ENCODE assay signal across 13 cellular contexts in the genomic region with DNA sequence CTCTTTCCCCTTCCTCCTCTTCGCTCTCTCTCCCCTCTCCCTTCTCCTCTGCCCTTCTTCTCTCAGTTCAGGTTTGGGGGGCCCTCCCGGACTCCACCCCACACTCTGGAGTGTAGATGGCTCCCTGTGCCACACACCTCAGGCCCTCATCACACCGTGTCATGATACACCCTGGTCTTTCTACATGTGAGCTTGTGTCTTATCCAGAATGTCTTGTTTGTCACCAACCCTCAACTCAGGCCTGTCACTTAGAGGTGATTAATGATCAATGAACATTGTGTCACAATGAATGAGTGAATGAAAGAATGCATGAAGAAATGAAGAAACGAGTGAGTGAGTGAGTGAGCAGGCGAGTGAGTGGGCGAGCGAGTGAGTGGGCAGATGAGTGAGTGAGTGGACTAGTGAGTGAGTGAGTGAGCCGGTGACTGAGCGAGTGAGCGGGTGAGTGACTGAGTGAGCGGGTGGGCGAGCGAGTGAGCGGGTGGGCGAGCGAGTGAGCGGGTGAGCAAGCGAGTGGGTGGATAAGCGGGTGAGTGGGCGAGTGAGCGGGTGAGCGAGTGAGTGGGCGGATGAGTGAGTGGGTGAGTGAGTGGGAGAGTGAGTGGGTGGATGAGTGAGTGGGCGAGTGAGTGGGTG. TPM values are rescaled to one million over a fixed set of nuclear protein-coding genes. Genes with fewer than 3 reads are reported as not detected.
DNase-seq lines count a peak whose midpoint lies in the region; ATAC-seq and TF ChIP-seq lines count a peak whose summit lies in the region.
"Had no signal": no experiment of that assay in that cellular context is flagged by ENCODE, and none has a peak within 500 bp of the region (broad histone marks: within the 10 kb centered on the region; RNA-seq: fewer than 3 reads in every experiment).

No MANE protein-coding gene starts in this region.

- no peak for TF ChIP-seq CTCF in testis (IDR thresholded peaks at IDR 0.05)

- no peak for ATAC-seq in activated CD8-positive, alpha-beta memory T cell treated with anti-CD3 and anti-CD28 coated beads, Interleukin-2, amount 10 ng/mL, durations not matched to agents 7 days and 5 days
- ATAC-seq in left lobe of liver (no peak), HG03045 (IDR thresholded peaks at IDR 0.05; ENCODE audit: unreplicated experiment) (no peak)
- peak; percentile 30 for ATAC-seq in stimulated activated naive CD8-positive, alpha-beta T cell treated with anti-CD3 and anti-CD28 coated beads, Interleukin-15, Interleukin-2, amounts not matched to agents 100 U/mL and 50 U/mL, for 24 hours
- ATAC-seq: left cardiac atrium had no signal

- intact Hi-C loops in testis (cut with DNase I; ENCODE audit: low total_unique reads): no loop called here

- peaks cover 42% of the 10 kb centered on the region for H3K4me1 Mint-ChIP-seq in activated CD8-positive, alpha-beta memory T cell treated with anti-CD3 and anti-CD28 coated beads, Interleukin-2, amount 10 ng/mL, durations not matched to agents 7 days and 5 days

- no peak overlapping the region for H3K27ac ChIP-seq in testis
- H3K27ac ChIP-seq: prostate gland, SJSA1 had no signal

- H3K4me3 ChIP-seq in testis: no peak overlapping the region
- H3K4me3 ChIP-seq: prostate gland, SJSA1 had no signal

- no peaks in the 10 kb centered on the region for H3K36me3 Mint-ChIP-seq in activated CD8-positive, alpha-beta memory T cell treated with anti-CD3 and anti-CD28 coated beads, Interleukin-2, amount 10 ng/mL, durations not matched to agents 7 days and 5 days

- H3K4me3 Mint-ChIP-seq in activated CD8-positive, alpha-beta memory T cell treated with anti-CD3 and anti-CD28 coated beads, Interleukin-2, amount 10 ng/mL, durations not matched to agents 7 days and 5 days: no peak overlapping the region

- H3K4me1 ChIP-seq in testis: no peaks in the 10 kb centered on the region
- H3K4me1 ChIP-seq: prostate gland had no signal

- peak overlapping the region; percentile 2 for H3K27ac Mint-ChIP-seq in activated CD8-positive, alpha-beta memory T cell treated with anti-CD3 and anti-CD28 coated beads, Interleukin-2, amount 10 ng/mL, durations not matched to agents 7 days and 5 days

- H3K27me3 ChIP-seq in testis: no peaks in the 10 kb centered on the region
- H3K27me3 ChIP-seq: SJSA1 had no signal

- H3K9me3 ChIP-seq in testis: no peaks in the 10 kb centered on the region
- H3K9me3 ChIP-seq: prostate gland, SJSA1 had no signal

- no peak for TF ChIP-seq POLR2A in testis (IDR thresholded peaks at IDR 0.05)

- H3K9me3 Mint-ChIP-seq in activated CD8-positive, alpha-beta memory T cell treated with anti-CD3 and anti-CD28 coated beads, Interleukin-2, amount 10 ng/mL, durations not matched to agents 7 days and 5 days (ENCODE audit: low read depth): no peaks in the 10 kb centered on the region

- no peaks in the 10 kb centered on the region for H3K36me3 ChIP-seq in testis (ENCODE audit: low read depth, missing control alignments)

- WGBS in testis, 2 donors: 92 to 94% methylated on average over 24 of the region's 24 CpGs

- CTCF ChIA-PET in activated CD8-positive, alpha-beta memory T cell treated with anti-CD3 and anti-CD28 coated beads, Interleukin-2, amount 10 ng/mL, durations not matched to agents 7 days and 5 days (lab: Charles Lee): interaction anchor here (0.7 to 2.4 kb wide), 3 partner anchors 10 to 100 kb away, joined by 3 to 9 read pairs (median 6); a partner anchor contains a TSS

- DNase-seq in activated CD4-positive, alpha-beta T cell treated with anti-CD3 and anti-CD28 coated beads for 1 hour: peak; percentile 34
- no peak for DNase-seq in activated CD4-positive, alpha-beta T cell treated with anti-CD3 and anti-CD28 coated beads, Interleukin-2, amount 50 U/mL, for 1 hour
- DNase-seq in activated CD8-positive, alpha-beta memory T cell treated with anti-CD3 and anti-CD28 coated beads, Interleukin-2, amount 10 ng/mL, durations not matched to agents 7 days and 5 days: no peak
- DNase-seq in left lobe of liver (ENCODE audit: low spot score): peak; percentile 12
- no peak for DNase-seq in stimulated activated naive CD8-positive, alpha-beta T cell treated with anti-CD3 and anti-CD28 coated beads, Interleukin-15, Interleukin-2, amounts not matched to agents 100 U/mL and 50 U/mL, for 24 hours
- no peak for DNase-seq in NCI-H526 treated with DMSO at 0.1 percent for 48 hours (lab: John Stamatoyannopoulos, UW)
- DNase-seq in testis: no peak
- DNase-seq: left cardiac atrium, NCI-H2171 treated with DMSO at 0.1 percent for 48 hours had no signal

- no peaks in the 10 kb centered on the region for H3K27me3 Mint-ChIP-seq in activated CD8-positive, alpha-beta memory T cell treated with anti-CD3 and anti-CD28 coated beads, Interleukin-2, amount 10 ng/mL, durations not matched to agents 7 days and 5 days

RNA-seq across cellular contexts. Expression of a gene that starts 33.8 kb away (rescaled TPM):
- total RNA-seq in activated CD8-positive, alpha-beta memory T cell treated with anti-CD3 and anti-CD28 coated beads, Interleukin-2, amount 10 ng/mL, durations not matched to agents 7 days and 5 days: 100 to 1,000 TPM; 137 to 174 TPM
- total RNA-seq in left lobe of liver: 81.0 TPM
- total RNA-seq in testis: 10 to 100 TPM; 36.2 to 85.3 TPM
- polyA plus RNA-seq in testis (ENCODE audit: insufficient read depth, low read depth, low replicate concordance): 27.3 TPM

RNA-seq across cellular contexts. Expression of a gene that starts 45.5 kb away (rescaled TPM):
- total RNA-seq in activated CD8-positive, alpha-beta memory T cell treated with anti-CD3 and anti-CD28 coated beads, Interleukin-2, amount 10 ng/mL, durations not matched to agents 7 days and 5 days: not detected
- total RNA-seq in left lobe of liver (1.2 TPM), testis (1 to 10 TPM; 1.2 TPM)
- polyA plus RNA-seq in testis (ENCODE audit: insufficient read depth, low read depth, low replicate concordance): 0.80 TPM
- total RNA-seq: fibroblast of lung, left cardiac atrium, prostate gland, SJSA1 had no signal
- polyA plus RNA-seq: fibroblast of lung had no signal

RNA-seq across cellular contexts. Expression of a gene that starts 46.2 kb away (rescaled TPM):
- 10 to 100 TPM; 79.8 to 89.5 TPM for total RNA-seq in activated CD8-positive, alpha-beta memory T cell treated with anti-CD3 and anti-CD28 coated beads, Interleukin-2, amount 10 ng/mL, durations not matched to agents 7 days and 5 days
- total RNA-seq in left lobe of liver (3.3 TPM), testis (10 to 100 TPM; 24.2 to 27.6 TPM)
- polyA plus RNA-seq in testis (ENCODE audit: insufficient read depth, low read depth, low replicate concordance): 21.9 TPM

Comparison
In these comparisons a context has a peak if more than half of its experiments do, and no peak if none do; other contexts are left out.
1. DNase-seq: peak in activated CD4-positive, alpha-beta T cell treated with anti-CD3 and anti-CD28 coated beads for 1 hour (single experiment) and left lobe of liver (single experiment); none in activated CD4-positive, alpha-beta T cell treated with anti-CD3 and anti-CD28 coated beads, Interleukin-2, amount 50 U/mL, for 1 hour (single experiment), activated CD8-positive, alpha-beta memory T cell treated with anti-CD3 and anti-CD28 coated beads, Interleukin-2, amount 10 ng/mL, durations not matched to agents 7 days and 5 days (single experiment), stimulated activated naive CD8-positive, alpha-beta T cell treated with anti-CD3 and anti-CD28 coated beads, Interleukin-15, Interleukin-2, amounts not matched to agents 100 U/mL and 50 U/mL, for 24 hours (single experiment), NCI-H526 treated with DMSO at 0.1 percent for 48 hours (single experiment) and testis (single experiment).